Comparison of ENCODE assay signal across 31 cellular contexts in the genomic region with DNA sequence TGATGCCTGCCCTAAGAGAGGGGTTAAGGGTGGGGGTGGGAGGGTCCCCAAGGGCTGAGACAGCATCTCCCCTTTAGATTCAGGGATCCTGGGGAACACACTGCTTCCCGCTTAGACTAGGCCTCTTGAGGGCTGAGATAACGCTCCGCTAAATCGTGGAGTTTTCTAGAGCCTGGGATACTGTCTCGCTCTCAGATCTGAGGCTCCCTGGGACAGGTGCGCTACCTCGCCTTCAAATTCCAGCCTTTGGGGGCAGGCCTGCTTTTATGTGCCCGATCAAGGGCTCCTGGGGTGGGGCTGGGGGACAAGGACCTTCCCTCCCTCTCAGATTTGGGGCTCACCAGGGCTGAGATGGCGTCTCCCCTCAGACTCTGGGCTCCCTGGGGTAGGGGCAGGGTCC. TPM values are rescaled to one million over a fixed set of nuclear protein-coding genes. Genes with fewer than 3 reads are reported as not detected.
"Had no signal": no experiment of that assay in that cellular context is flagged by ENCODE, and none has a peak within 500 bp of the region (broad histone marks: within the 10 kb centered on the region; RNA-seq: fewer than 3 reads in every experiment).

No MANE protein-coding gene starts in this region.

- H3K9ac ChIP-seq: parathyroid adenoma had no signal

- H2AFZ ChIP-seq: parathyroid adenoma had no signal

- H3K4me3 ChIP-seq: gastrocnemius medialis, tibial nerve had no signal

- H3K36me3 Mint-ChIP-seq: activated naive CD4-positive, alpha-beta T cell treated with anti-CD3 and anti-CD28 coated beads, Interleukin-2, amount 50 U/mL, for 24 hours had no signal

- DNase-seq: activated CD4-positive, alpha-beta memory T cell treated with anti-CD3 and anti-CD28 coated beads, Interleukin-2, amount 10 ng/mL, durations not matched to agents 7 days and 5 days; activated CD4-positive, alpha-beta T cell treated with anti-CD3 and anti-CD28 coated beads for 1 hour; activated CD4-positive, alpha-beta T cell treated with anti-CD3 and anti-CD28 coated beads, Interleukin-2, amount 10 ng/mL, durations not matched to agents 7 days and 5 days; activated CD8-positive, alpha-beta memory T cell treated with anti-CD3 and anti-CD28 coated beads, Interleukin-2, amount 50 U/mL, for 48 hours; activated T-cell treated with anti-CD3 and anti-CD28 coated beads, Interleukin-2, amount 50 U/mL, for 24 hours; dermis blood vessel endothelial cell; effector CD4-positive, alpha-beta T cell; gastrocnemius medialis; hippocampal formation; left colon; mammary epithelial cell; occipital lobe; psoas muscle; stimulated activated CD4-positive, alpha-beta T cell treated with anti-CD3 and anti-CD28 coated beads, Interleukin-1b, Interleukin-23, amount 100 ng/mL, for 48 hours; stimulated activated naive CD4-positive, alpha-beta T cell; T-helper 17 cell; T1000 had no signal

- H3K27ac Mint-ChIP-seq: activated CD4-positive, alpha-beta memory T cell treated with anti-CD3 and anti-CD28 coated beads, Interleukin-2, amount 10 ng/mL, durations not matched to agents 7 days and 5 days; activated CD4-positive, alpha-beta T cell treated with anti-CD3 and anti-CD28 coated beads, Interleukin-2, amount 10 ng/mL, durations not matched to agents 7 days and 5 days; activated naive CD4-positive, alpha-beta T cell treated with anti-CD3 and anti-CD28 coated beads, Interleukin-2, amount 50 U/mL, for 24 hours; activated naive CD8-positive, alpha-beta T cell treated with anti-CD3 and anti-CD28 coated beads, Interleukin-2, amount 50 U/mL, for 24 hours; activated T-cell treated with anti-CD3 and anti-CD28 coated beads, Interleukin-2, amount 50 U/mL, for 24 hours; activated T-helper 2 cell treated with anti-CD3 and anti-CD28 coated beads, Interferon-gamma antibody, Interleukin-2, Interleukin-4, amounts not matched to agents 10 μg/mL and 5 μg/mL and 100 μg/mL, durations not matched to agents 14 hours and 24 hours and 36 hours; nephron progenitor cell; T-helper 17 cell had no signal

- H3K9me3 ChIP-seq: gastrocnemius medialis, psoas muscle, tibial nerve had no signal

- H3K9me3 Mint-ChIP-seq: activated CD4-positive, alpha-beta memory T cell treated with anti-CD3 and anti-CD28 coated beads, Interleukin-2, amount 10 ng/mL, durations not matched to agents 7 days and 5 days; activated CD4-positive, alpha-beta T cell treated with anti-CD3 and anti-CD28 coated beads, Interleukin-2, amount 10 ng/mL, durations not matched to agents 7 days and 5 days; activated naive CD4-positive, alpha-beta T cell treated with anti-CD3 and anti-CD28 coated beads, Interleukin-2, amount 50 U/mL, for 24 hours; activated naive CD8-positive, alpha-beta T cell treated with anti-CD3 and anti-CD28 coated beads, Interleukin-2, amount 50 U/mL, for 24 hours; activated T-cell treated with anti-CD3 and anti-CD28 coated beads, Interleukin-2, amount 50 U/mL, for 24 hours; activated T-helper 2 cell treated with anti-CD3 and anti-CD28 coated beads, Interferon-gamma antibody, Interleukin-2, Interleukin-4, amounts not matched to agents 10 μg/mL and 5 μg/mL and 100 μg/mL, durations not matched to agents 14 hours and 24 hours and 36 hours; nephron progenitor cell had no signal

- H3K79me2 ChIP-seq: parathyroid adenoma had no signal

- H3K4me3 Mint-ChIP-seq: activated CD4-positive, alpha-beta memory T cell treated with anti-CD3 and anti-CD28 coated beads, Interleukin-2, amount 10 ng/mL, durations not matched to agents 7 days and 5 days; activated CD4-positive, alpha-beta T cell treated with anti-CD3 and anti-CD28 coated beads, Interleukin-2, amount 10 ng/mL, durations not matched to agents 7 days and 5 days; activated naive CD4-positive, alpha-beta T cell treated with anti-CD3 and anti-CD28 coated beads, Interleukin-2, amount 50 U/mL, for 24 hours; activated naive CD8-positive, alpha-beta T cell treated with anti-CD3 and anti-CD28 coated beads, Interleukin-2, amount 50 U/mL, for 24 hours; activated T-cell treated with anti-CD3 and anti-CD28 coated beads, Interleukin-2, amount 50 U/mL, for 24 hours; T-helper 17 cell had no signal

- H3K27ac ChIP-seq: epithelial cell of prostate, gastrocnemius medialis, parathyroid adenoma, psoas muscle, tibial nerve had no signal

- FAIRE-seq: bronchial epithelial cell, colon, endometrium, keratinocyte had no signal

- ATAC-seq: activated naive CD8-positive, alpha-beta T cell treated with anti-CD3 and anti-CD28 coated beads, Interleukin-2, amount 50 U/mL, for 24 hours; gastrocnemius medialis; T-helper 17 cell had no signal

- H3K4me1 Mint-ChIP-seq: activated CD4-positive, alpha-beta memory T cell treated with anti-CD3 and anti-CD28 coated beads, Interleukin-2, amount 10 ng/mL, durations not matched to agents 7 days and 5 days; activated CD4-positive, alpha-beta T cell treated with anti-CD3 and anti-CD28 coated beads, Interleukin-2, amount 10 ng/mL, durations not matched to agents 7 days and 5 days; activated naive CD4-positive, alpha-beta T cell treated with anti-CD3 and anti-CD28 coated beads, Interleukin-2, amount 50 U/mL, for 24 hours; activated naive CD8-positive, alpha-beta T cell treated with anti-CD3 and anti-CD28 coated beads, Interleukin-2, amount 50 U/mL, for 24 hours; T-helper 17 cell had no signal

- H3K4me1 ChIP-seq: gastrocnemius medialis, parathyroid adenoma, psoas muscle had no signal

- H3K36me3 ChIP-seq: gastrocnemius medialis, tibial nerve had no signal

RNA-seq across cellular contexts. Expression of gene ARHGAP36, which starts 0.4 kb away (rescaled TPM):
- total RNA-seq: activated CD4-positive, alpha-beta memory T cell treated with anti-CD3 and anti-CD28 coated beads, Interleukin-2, amount 10 ng/mL, durations not matched to agents 7 days and 5 days; activated CD4-positive, alpha-beta T cell treated with anti-CD3 and anti-CD28 coated beads, Interleukin-2, amount 10 ng/mL, durations not matched to agents 7 days and 5 days; activated T-helper 2 cell treated with anti-CD3 and anti-CD28 coated beads, Interferon-gamma antibody, Interleukin-2, Interleukin-4, amounts not matched to agents 10 μg/mL and 5 μg/mL and 100 μg/mL, durations not matched to agents 14 hours and 24 hours and 36 hours; bronchial epithelial cell; dermis blood vessel endothelial cell; liver; mammary epithelial cell; smooth muscle cell; T-helper 17 cell; tibial nerve; ureter had no signal
- polyA plus RNA-seq: keratinocyte, liver, mammary epithelial cell, smooth muscle cell had no signal
